Comparison of ENCODE assay signal across 10 cellular contexts in the genomic region with DNA sequence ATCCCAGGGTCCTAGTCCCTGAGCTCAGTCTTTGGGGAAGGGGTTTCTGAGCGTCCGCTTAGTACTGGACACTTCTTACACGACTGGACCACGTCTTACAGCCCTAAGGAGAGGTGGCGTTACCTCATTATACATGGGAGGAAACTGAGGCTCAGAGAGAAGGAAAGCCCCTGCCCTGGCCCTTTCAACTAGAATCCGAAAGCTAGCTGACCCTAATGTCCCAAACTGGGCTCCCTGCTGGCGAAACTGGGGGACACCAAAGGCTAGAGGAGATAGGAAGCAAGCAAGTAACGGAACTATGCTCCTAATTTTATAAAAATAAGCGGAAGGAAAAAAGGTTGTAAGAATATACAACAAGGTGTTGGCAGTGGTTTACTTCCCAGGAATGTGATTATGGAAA. TPM values are rescaled to one million over a fixed set of nuclear protein-coding genes. Genes with fewer than 3 reads are reported as not detected.
A peak's percentile ranks its signal among the peaks of the same experiment; 100 is the strongest.
DNase-seq lines count a peak whose midpoint lies in the region; ATAC-seq and TF ChIP-seq lines count a peak whose summit lies in the region.
"Had no signal": no experiment of that assay in that cellular context is flagged by ENCODE, and none has a peak within 500 bp of the region (broad histone marks: within the 10 kb centered on the region; RNA-seq: fewer than 3 reads in every experiment).

No MANE protein-coding gene starts in this region.

- in situ Hi-C loops in gastrocnemius medialis (cut with MboI; ENCODE audit: low sequenced_read_pairs in 4 of 4): no loop called here

- H3K36me3 ChIP-seq in fibroblast of lung (ENCODE audit: control insufficient read depth, insufficient read depth, low read length): no peaks in the 10 kb centered on the region
- no peaks in the 10 kb centered on the region for H3K36me3 ChIP-seq in gastrocnemius medialis
- H3K36me3 ChIP-seq: left lung, sigmoid colon had no signal

- no peaks in the 10 kb centered on the region for H3K9me3 Mint-ChIP-seq in T-helper 2 cell treated with Interferon-gamma antibody and Interleukin-4, amounts not matched to agents 5 μg/mL and 100 μg/mL, for 36 hours

- peaks cover 25% of the 10 kb centered on the region for H3K4me1 Mint-ChIP-seq in T-helper 2 cell treated with Interferon-gamma antibody and Interleukin-4, amounts not matched to agents 5 μg/mL and 100 μg/mL, for 36 hours (ENCODE audit: low read depth)

- TF ChIP-seq CTCF in VCaP (conservative IDR thresholded peaks at IDR 0.05) (no peak), fibroblast of lung (conservative IDR thresholded peaks at IDR 0.05 in 1 of 2, IDR thresholded peaks at IDR 0.05 in 1 of 2; ENCODE audit: low read depth in 1 of 2, low read length in 2 of 2) (no peak), gastrocnemius medialis (IDR thresholded peaks at IDR 0.05 in 4 of 5, conservative IDR thresholded peaks at IDR 0.05 in 1 of 5) (no peak)

- H3K27ac ChIP-seq in VCaP (peak overlapping the region; percentile 47; the same call in 1 of the 2 replicates), fibroblast of lung (ENCODE audit: insufficient read depth, low read length) (no peak overlapping the region), gastrocnemius medialis (no peak overlapping the region)
- H3K27ac ChIP-seq: left lung, sigmoid colon had no signal

- H3K9me3 ChIP-seq in fibroblast of lung (ENCODE audit: control insufficient read depth, insufficient read depth, low read depth, low read length): no peaks in the 10 kb centered on the region
- no peaks in the 10 kb centered on the region for H3K9me3 ChIP-seq in gastrocnemius medialis
- H3K9me3 ChIP-seq: left lung, sigmoid colon had no signal

- H3K4me3 ChIP-seq in fibroblast of lung (replicated peaks in 1 of 4; ENCODE audit: control extremely low read depth in 1 of 4, insufficient read depth in 1 of 4, low read depth in 3 of 4, low read length in 4 of 4): no peak overlapping the region
- H3K4me3 ChIP-seq in gastrocnemius medialis: peak overlapping the region in 3 of 4 donors; percentile 30 to 57 (median 36)

- peaks cover 70% of the 10 kb centered on the region for H3K27me3 Mint-ChIP-seq in T-helper 2 cell treated with Interferon-gamma antibody and Interleukin-4, amounts not matched to agents 5 μg/mL and 100 μg/mL, for 36 hours (ENCODE audit: low read depth)

- peak overlapping the region; percentile 23 for H3K4me2 ChIP-seq in fibroblast of lung (ENCODE audit: extremely low read depth, insufficient read depth, low read length)

- no peak overlapping the region for H3K9ac ChIP-seq in fibroblast of lung (ENCODE audit: insufficient read depth, low read length)

- H3K4me1 ChIP-seq in fibroblast of lung (ENCODE audit: control insufficient read depth, extremely low read depth, insufficient read depth, low read length): peaks cover 2% of the 10 kb centered on the region
- H3K4me1 ChIP-seq in gastrocnemius medialis: peaks cover 13 to 17% of the 10 kb centered on the region in 2 donors

- intact Hi-C loops in gastrocnemius medialis (cut with DNase I; ENCODE audit: low total_unique reads): loop anchor here (5.0 to 10.0 kb wide), 2 partner anchors 90 to 148 kb away; no protein-coding TSS in a partner anchor

- no peak for DNase-seq in T-helper 2 cell treated with Interferon-gamma antibody and Interleukin-4, amounts not matched to agents 5 μg/mL and 100 μg/mL, for 36 hours (ENCODE audit: low spot score)
- no peak for DNase-seq in T-helper 2 cell
- DNase-seq in fibroblast of lung (ENCODE audit: low read depth in 2 of 2): no peak
- no peak for DNase-seq in gastrocnemius medialis
- DNase-seq: left lung, sigmoid colon had no signal

- no peaks in the 10 kb centered on the region for H3K36me3 Mint-ChIP-seq in T-helper 2 cell treated with Interferon-gamma antibody and Interleukin-4, amounts not matched to agents 5 μg/mL and 100 μg/mL, for 36 hours (ENCODE audit: low read depth)

- H3K4me3 Mint-ChIP-seq in T-helper 2 cell treated with Interferon-gamma antibody and Interleukin-4, amounts not matched to agents 5 μg/mL and 100 μg/mL, for 36 hours: peak overlapping the region; percentile 68

- no peak for TF ChIP-seq POLR2A in gastrocnemius medialis (IDR thresholded peaks at IDR 0.05)

- H3K27ac Mint-ChIP-seq in T-helper 2 cell treated with Interferon-gamma antibody and Interleukin-4, amounts not matched to agents 5 μg/mL and 100 μg/mL, for 36 hours: no peak overlapping the region

- H4K20me1 ChIP-seq in fibroblast of lung (ENCODE audit: control insufficient read depth, extremely low read depth, insufficient read depth, low read length): no peaks in the 10 kb centered on the region

- peaks cover 71% of the 10 kb centered on the region for H3K27me3 ChIP-seq in fibroblast of lung (ENCODE audit: control insufficient read depth, insufficient read depth, low read length)
- H3K27me3 ChIP-seq in gastrocnemius medialis: peaks cover 68 to 78% (median 71%) of the 10 kb centered on the region in 3 donors

- ATAC-seq in gastrocnemius medialis: no peak
- no peak for ATAC-seq in GM21529 (IDR thresholded peaks at IDR 0.05; ENCODE audit: unreplicated experiment)
- no peak for ATAC-seq in GM18868 (IDR thresholded peaks at IDR 0.05; ENCODE audit: unreplicated experiment)
- ATAC-seq in GM18909 (IDR thresholded peaks at IDR 0.05; ENCODE audit: poor library complexity, unreplicated experiment): no peak

- no peaks in the 10 kb centered on the region for H3K79me2 ChIP-seq in fibroblast of lung (ENCODE audit: control insufficient read depth, insufficient read depth, low read length)

- H2AFZ ChIP-seq in fibroblast of lung (ENCODE audit: low read length): no peak overlapping the region

RNA-seq across cellular contexts. Expression of gene LHX6, which starts 14.2 kb away (rescaled TPM):
- not detected in 2 replicates for total RNA-seq in fibroblast of lung
- 0.09 TPM in 1 of 2 replicates, not detected in the other for polyA plus RNA-seq in fibroblast of lung
- polyA plus RNA-seq in fibroblast of lung (2012): not detected in 2 replicates
- polyA minus RNA-seq in fibroblast of lung (ENCODE audit: low replicate concordance): not detected in 2 replicates
- total RNA-seq in gastrocnemius medialis: 1 to 10 TPM in 3 of 4 donors, under 1 TPM in 1; 0.83 to 4.5 (median 1.7) TPM

RNA-seq across cellular contexts. Expression of gene RBM18, which starts 50.1 kb away (rescaled TPM):
- total RNA-seq in fibroblast of lung: 9.5 and 11.2 TPM in 2 replicates
- polyA plus RNA-seq in fibroblast of lung: 18.3 and 25.1 TPM in 2 replicates
- 14.8 and 16.9 TPM in 2 replicates for polyA plus RNA-seq in fibroblast of lung (2012)
- 1.3 and 2.2 TPM in 2 replicates for polyA minus RNA-seq in fibroblast of lung (ENCODE audit: low replicate concordance)
- total RNA-seq in gastrocnemius medialis: 10 to 100 TPM; 10.6 to 26.6 (median 21.8) TPM

RNA-seq across cellular contexts. Expression of gene MRRF, which starts 50.2 kb away (rescaled TPM):
- total RNA-seq in fibroblast of lung (31.6 and 36.8 TPM in 2 replicates), gastrocnemius medialis (10 to 100 TPM; 33.2 to 55.7 (median 47.2) TPM)
- polyA plus RNA-seq in fibroblast of lung: 37.3 and 56.9 TPM in 2 replicates
- 18.1 and 28.7 TPM in 2 replicates for polyA plus RNA-seq in fibroblast of lung (2012)
- polyA minus RNA-seq in fibroblast of lung (ENCODE audit: low replicate concordance): 17.5 and 46.2 TPM in 2 replicates

RNA-seq across cellular contexts. Expression of gene MORN5, which starts 54.8 kb away (rescaled TPM):
- 0.33 and 0.51 TPM in 2 replicates for total RNA-seq in fibroblast of lung
- not detected in 2 replicates for polyA plus RNA-seq in fibroblast of lung
- not detected in 2 replicates for polyA plus RNA-seq in fibroblast of lung (2012)
- not detected in 2 replicates for polyA minus RNA-seq in fibroblast of lung (ENCODE audit: low replicate concordance)
- not detected for total RNA-seq in gastrocnemius medialis

RNA-seq across cellular contexts. Expression of gene NDUFA8, which starts 54.9 kb away (rescaled TPM):
- total RNA-seq in fibroblast of lung (26.6 and 29.0 TPM in 2 replicates), gastrocnemius medialis (100 to 1,000 TPM in 1 of 4 donors, 10 to 100 TPM in 3; 51.0 to 114 (median 92.8) TPM)
- polyA plus RNA-seq in fibroblast of lung: 90.2 and 105 TPM in 2 replicates
- 92.1 and 107 TPM in 2 replicates for polyA plus RNA-seq in fibroblast of lung (2012)
- 24.0 and 24.2 TPM in 2 replicates for polyA minus RNA-seq in fibroblast of lung (ENCODE audit: low replicate concordance)

Comparison
In these comparisons a context has a peak if more than half of its experiments do, and no peak if none do; other contexts are left out.
1. H3K4me3 ChIP-seq: peak in gastrocnemius medialis (3 of 4); none in fibroblast of lung (0 of 4).